In the genomic region with DNA sequence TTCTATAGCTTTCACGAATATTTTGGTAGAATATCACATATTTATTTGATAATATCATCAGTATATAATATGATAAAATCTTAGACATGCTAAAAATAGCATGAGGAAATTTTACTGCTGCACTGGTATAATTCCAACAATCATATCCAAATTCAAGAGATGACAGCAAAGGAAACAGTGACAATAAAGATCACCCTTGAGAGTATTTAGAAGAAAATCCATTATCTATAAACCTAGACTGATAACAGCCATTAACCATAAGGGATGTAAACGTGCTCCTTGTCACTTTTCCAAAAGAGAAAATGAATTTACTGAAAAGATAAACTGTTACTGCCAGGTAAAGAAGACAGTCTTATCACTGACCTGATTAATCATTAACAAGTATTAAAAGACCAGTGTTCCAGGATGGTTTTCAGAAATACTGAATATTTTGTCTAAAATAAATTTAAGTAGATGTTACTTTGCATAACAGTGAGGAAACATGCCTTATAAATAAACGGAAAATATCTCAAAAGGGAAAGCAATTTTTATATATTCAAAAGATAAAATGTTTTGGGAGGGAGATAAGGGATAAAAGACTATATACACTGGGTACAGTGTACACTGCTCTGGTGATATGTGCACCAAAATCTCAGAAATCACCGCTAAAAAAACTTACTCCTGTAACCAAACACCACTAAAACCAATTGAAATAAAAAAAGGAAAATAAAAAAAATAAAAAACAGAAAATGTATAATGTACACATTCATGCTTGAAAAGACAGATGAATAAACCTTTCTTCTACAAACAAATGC, we compare ENCODE assay signal across 15 cellular contexts.
DNase-seq lines count a peak whose midpoint lies in the region; ATAC-seq and TF ChIP-seq lines count a peak whose summit lies in the region.
"Had no signal": no experiment of that assay in that cellular context is flagged by ENCODE, and none has a peak within 500 bp of the region (broad histone marks: within the 10 kb centered on the region; RNA-seq: fewer than 3 reads in every experiment).

No MANE protein-coding gene starts in this region.

- POLR2A ChIA-PET in PC-3 (lab: Charles Lee; ENCODE audit: unreplicated experiment) = no interaction called here

- no peaks in the 10 kb centered on the region for H3K9me3 ChIP-seq in right lobe of liver
- no peaks in the 10 kb centered on the region for H3K9me3 ChIP-seq in PC-3 (ENCODE audit: low read length)
- H3K9me3 ChIP-seq: BLaER1 had no signal

- H3K79me2 ChIP-seq in PC-3 (ENCODE audit: low read length) = no peaks in the 10 kb centered on the region

- H3K36me3 ChIP-seq in right lobe of liver (no peaks in the 10 kb centered on the region), PC-3 (ENCODE audit: low read depth, low read length) (no peaks in the 10 kb centered on the region)
- H3K36me3 ChIP-seq: BLaER1 had no signal

- no peaks in the 10 kb centered on the region for H3F3A ChIP-seq in PC-3 (ENCODE audit: low read length, unreplicated experiment)

- no peak overlapping the region for H2AFZ ChIP-seq in PC-3 (ENCODE audit: low read length)
- H2AFZ ChIP-seq: GM23338 had no signal

- intact Hi-C loops in right lobe of liver (cut with DNase I) = no loop called here
- intact Hi-C loops in PC-3 (cut with micrococcal nuclease) = no loop called here

- H3K4me3 ChIP-seq in right lobe of liver (no peak overlapping the region), PC-3 (ENCODE audit: low read length) (no peak overlapping the region)
- H3K4me3 ChIP-seq: BLaER1, GM23338 had no signal

- no peak overlapping the region for H3K4me2 ChIP-seq in PC-3 (ENCODE audit: low read length)
- H3K4me2 ChIP-seq: BLaER1, GM23338 had no signal

- no peaks in the 10 kb centered on the region for H3K9me2 ChIP-seq in PC-3 (replicated peaks; ENCODE audit: low read length)

- 14% methylated on average over 4 of the region's 4 CpGs for WGBS in right lobe of liver (ENCODE audit: insufficient coverage, low coverage, low lambda C conversion rate, missing lambda C conversion rate)

- DNase-seq in DMS53 (lab: John Stamatoyannopoulos, UW) (peak; percentile 5), DMS53 treated with DMSO at 0.1 percent for 48 hours (lab: John Stamatoyannopoulos, UW; ENCODE audit: unreplicated experiment) (no peak), right lobe of liver (no peak), COR-L47 (lab: John Stamatoyannopoulos, UW) (no peak), PC-3 (no peak)
- no peak for DNase-seq in stimulated activated CD4-positive, alpha-beta T cell treated with anti-CD3 and anti-CD28 coated beads, Interleukin-4, amount 100 ng/mL, for 4 hours
- DNase-seq: 8988T; AML-193; CD4-positive, CD25-positive, alpha-beta regulatory T cell; DND-41; GDM1; H7 had no signal

- no peaks in the 10 kb centered on the region for H3K27me3 ChIP-seq in right lobe of liver
- no peaks in the 10 kb centered on the region for H3K27me3 ChIP-seq in PC-3 (ENCODE audit: low read length)
- H3K27me3 ChIP-seq: BLaER1 had no signal

- H3K27ac ChIP-seq in VCaP (peak overlapping the region; percentile 26; the same call in 1 of the 2 replicates), right lobe of liver (no peak overlapping the region), PC-3 (ENCODE audit: low read length) (no peak overlapping the region)
- H3K27ac ChIP-seq: BLaER1 had no signal

- no TSS peak for BruUV-seq in PC-3 (replicated peaks; lab: Mats Ljungman, UMichigan)

- TF ChIP-seq CTCF in VCaP (conservative IDR thresholded peaks at IDR 0.05) (no peak), right lobe of liver (IDR thresholded peaks at IDR 0.05) (no peak), PC-3 (conservative IDR thresholded peaks at IDR 0.05; ENCODE audit: low read depth, low read length) (no peak)

- no peak overlapping the region for H3K9ac ChIP-seq in PC-3 (ENCODE audit: low read length)
- H3K9ac ChIP-seq: BLaER1 had no signal

- H3K4me1 ChIP-seq in right lobe of liver (no peaks in the 10 kb centered on the region), PC-3 (ENCODE audit: insufficient read depth, low read length) (no peaks in the 10 kb centered on the region)
- H3K4me1 ChIP-seq: BLaER1 had no signal

- H4K20me1 ChIP-seq in PC-3 (ENCODE audit: low read length) = no peaks in the 10 kb centered on the region
- H4K20me1 ChIP-seq: BLaER1 had no signal

- CTCF ChIA-PET in PC-3 (lab: Charles Lee) = no interaction called here

- ATAC-seq in right lobe of liver = peak; percentile 52 to 86 (median 72)
- ATAC-seq in PC-3 = no peak
- ATAC-seq: GM23338 had no signal

- no peak for TF ChIP-seq POLR2A in right lobe of liver (IDR thresholded peaks at IDR 0.05)
